ENCODE assay signal across 11 cellular contexts in the genomic region with DNA sequence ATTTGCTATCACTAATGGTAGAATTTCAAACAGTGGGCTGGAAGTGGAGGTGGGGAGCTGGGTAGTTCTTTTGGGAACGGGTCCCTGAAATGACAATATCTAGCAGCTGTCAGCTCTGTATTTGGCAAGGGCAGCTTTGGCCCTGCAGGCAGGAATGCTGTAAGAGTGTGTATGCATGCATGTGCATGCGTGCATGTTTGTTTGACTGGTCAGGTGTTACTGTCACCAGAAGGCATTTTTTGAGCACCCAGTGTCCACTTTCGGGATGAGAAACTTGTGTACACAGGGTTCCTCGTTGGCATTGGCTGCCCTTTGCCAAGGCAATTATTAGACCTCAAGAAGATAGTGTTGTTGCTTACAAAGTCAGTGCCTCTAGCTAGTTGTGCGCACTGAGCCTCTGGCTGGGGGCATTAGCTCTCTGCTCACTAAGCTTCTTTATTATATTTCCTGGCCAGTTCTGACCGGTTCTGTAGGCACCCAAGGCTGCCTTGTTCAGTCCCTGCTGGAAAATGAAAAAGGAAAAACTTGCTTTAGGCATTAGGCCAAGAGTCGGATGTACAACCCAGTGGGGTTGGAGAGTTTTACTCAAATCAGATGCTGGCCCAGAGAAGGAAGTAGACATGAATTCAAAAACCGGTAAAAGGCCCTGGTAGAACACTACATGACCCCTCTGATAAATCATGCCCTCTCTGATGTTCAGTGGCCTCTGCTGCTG. TPM values are rescaled to one million over a fixed set of nuclear protein-coding genes. Genes with fewer than 3 reads are reported as not detected.
A peak's percentile ranks its signal among the peaks of the same experiment; 100 is the strongest.
DNase-seq lines count a peak whose midpoint lies in the region; ATAC-seq and TF ChIP-seq lines count a peak whose summit lies in the region.
"Had no signal": no experiment of that assay in that cellular context is flagged by ENCODE, and none has a peak within 500 bp of the region (broad histone marks: within the 10 kb centered on the region; RNA-seq: fewer than 3 reads in every experiment).

No MANE protein-coding gene starts in this region.

- peaks cover 22% of the 10 kb centered on the region for H3K4me1 Mint-ChIP-seq in neural progenitor cell

- no peaks in the 10 kb centered on the region for H3K36me3 Mint-ChIP-seq in neural progenitor cell

- H3K4me3 Mint-ChIP-seq in neural progenitor cell = peak overlapping the region; percentile 31

- H4K20me1 ChIP-seq in neural progenitor cell (ENCODE audit: low read depth) = peaks cover 43% of the 10 kb centered on the region

- H3K4me1 ChIP-seq in effector memory CD4-positive, alpha-beta T cell (ENCODE audit: control insufficient read depth, insufficient read depth, low read length, poor library complexity, severe bottlenecking) = peaks cover 75% of the 10 kb centered on the region
- peaks cover 33% of the 10 kb centered on the region for H3K4me1 ChIP-seq in neural progenitor cell

- TF ChIP-seq CTCF in neural progenitor cell (IDR thresholded peaks at IDR 0.05) = no peak

- H3K27me3 Mint-ChIP-seq in neural progenitor cell (ENCODE audit: insufficient read depth, low read depth) = no peaks in the 10 kb centered on the region

- H3K27ac Mint-ChIP-seq in neural progenitor cell = no peak overlapping the region

- H2AFZ ChIP-seq in neural progenitor cell (replicated peaks) = no peak overlapping the region

- H3K27ac ChIP-seq in effector memory CD4-positive, alpha-beta T cell (ENCODE audit: insufficient read depth, low read length, poor library complexity, severe bottlenecking) = peak overlapping the region; percentile 88
- no peak overlapping the region for H3K27ac ChIP-seq in neural progenitor cell
- H3K27ac ChIP-seq: tibial artery had no signal

- H3K4me2 ChIP-seq in neural progenitor cell = peak overlapping the region; percentile 90

- peak overlapping the region; percentile 78; the same call in 1 of the 2 replicates for H3K4me3 ChIP-seq in GM08714 (ENCODE audit: low read length)
- H3K4me3 ChIP-seq in effector memory CD4-positive, alpha-beta T cell (ENCODE audit: insufficient read depth, low read depth, low read length, poor library complexity, severe bottlenecking) = peak overlapping the region; percentile 74
- H3K4me3 ChIP-seq in neural progenitor cell = peak overlapping the region; percentile 95
- H3K4me3 ChIP-seq: tibial artery had no signal

- no peak overlapping the region for H3K9ac ChIP-seq in neural progenitor cell

- DNase-seq in NCI-H2029 treated with DMSO at 0.1 percent for 48 hours (lab: John Stamatoyannopoulos, UW) (peak; percentile 23), neural progenitor cell (ENCODE audit: low spot score) (no peak), mucosa of gallbladder (ENCODE audit: low spot score) (no peak), T-helper 9 cell (no peak)
- no peak for DNase-seq in effector memory CD4-positive, alpha-beta T cell
- no peak for DNase-seq in stimulated activated CD4-positive, alpha-beta T cell treated with anti-CD3 and anti-CD28 coated beads, Interleukin-2, amount 100 ng/mL, for 48 hours
- DNase-seq: activated CD4-positive, alpha-beta T cell treated with anti-CD3 and anti-CD28 coated beads for 4 hours; retina; tibial artery had no signal

- peaks cover 4% of the 10 kb centered on the region for H3K36me3 ChIP-seq in effector memory CD4-positive, alpha-beta T cell (ENCODE audit: control insufficient read depth, insufficient read depth, low read length)
- no peaks in the 10 kb centered on the region for H3K36me3 ChIP-seq in neural progenitor cell
- H3K36me3 ChIP-seq: tibial artery had no signal

- no peaks in the 10 kb centered on the region for H3K9me3 ChIP-seq in effector memory CD4-positive, alpha-beta T cell (ENCODE audit: control insufficient read depth, low read length)
- H3K9me3 ChIP-seq in neural progenitor cell (ENCODE audit: low read depth) = no peaks in the 10 kb centered on the region
- H3K9me3 ChIP-seq: tibial artery had no signal

- no peaks in the 10 kb centered on the region for H3K27me3 ChIP-seq in effector memory CD4-positive, alpha-beta T cell (replicated peaks; ENCODE audit: control insufficient read depth, insufficient read depth, low read length, poor library complexity, severe bottlenecking)
- peaks cover 23% of the 10 kb centered on the region for H3K27me3 ChIP-seq in neural progenitor cell
- H3K27me3 ChIP-seq: tibial artery had no signal

- ATAC-seq in GM18868 (IDR thresholded peaks at IDR 0.05; ENCODE audit: unreplicated experiment) = no peak

- peaks cover 64% of the 10 kb centered on the region for H3K79me2 ChIP-seq in neural progenitor cell (ENCODE audit: low read depth)

- no peaks in the 10 kb centered on the region for H3F3A ChIP-seq in neural progenitor cell (ENCODE audit: low read depth)

- no peaks in the 10 kb centered on the region for H3K9me3 Mint-ChIP-seq in neural progenitor cell

RNA-seq across cellular contexts. Expression of a gene that starts 2.0 kb away (rescaled TPM):
- total RNA-seq in neural progenitor cell (ENCODE audit: low replicate concordance) (70.2 and 125 TPM in 2 replicates), mucosa of gallbladder (76.4 TPM)
